8 cellular contexts compared by ENCODE assay signal in the genomic region with DNA sequence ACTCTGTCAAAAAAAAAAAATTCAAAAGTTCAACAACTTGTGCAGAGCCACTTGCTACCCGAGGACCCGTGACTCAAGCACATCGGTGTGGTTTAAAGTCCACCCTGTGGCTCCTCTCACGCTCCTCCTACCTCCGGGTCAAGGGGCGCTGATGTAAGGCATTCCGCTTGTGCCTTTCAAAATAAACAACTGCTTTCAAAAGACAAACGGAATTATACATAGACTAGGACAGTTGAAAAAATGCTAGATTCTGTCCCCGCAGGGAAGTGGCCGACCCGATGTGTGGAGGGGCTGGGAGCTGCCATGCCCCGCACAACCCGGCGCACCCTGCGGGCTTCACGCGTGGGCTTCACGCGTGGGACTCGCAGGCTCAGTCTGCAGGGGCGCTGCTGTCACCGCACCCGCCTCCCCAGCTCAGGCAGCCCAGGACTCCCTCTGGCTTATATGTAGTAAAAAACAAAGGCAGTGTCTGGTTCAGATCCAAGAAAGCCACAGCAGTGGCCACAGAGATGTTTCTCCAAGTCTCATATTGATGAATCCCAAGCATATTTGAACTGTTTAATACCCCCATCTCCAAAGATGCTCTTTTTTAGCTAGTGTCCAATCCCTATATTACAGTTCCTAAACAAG.
DNase-seq lines count a peak whose midpoint lies in the region; ATAC-seq and TF ChIP-seq lines count a peak whose summit lies in the region.

No MANE protein-coding gene starts in this region.

- H3K27ac ChIP-seq in colonic mucosa, result no peak overlapping the region
- no peak overlapping the region for H3K27ac ChIP-seq in neuronal stem cell (replicated peaks; ENCODE audit: low read length)

- peak overlapping the region; percentile 54 for H3K18ac ChIP-seq in neuronal stem cell (ENCODE audit: low read length)

- H3K23ac ChIP-seq in neuronal stem cell (ENCODE audit: low read depth, low read length, poor library complexity), result no peak overlapping the region

- peaks cover 7% of the 10 kb centered on the region for H3K4me1 ChIP-seq in colonic mucosa
- H3K4me1 ChIP-seq in neuronal stem cell (ENCODE audit: control insufficient read depth in 2 of 2, insufficient read depth in 1 of 2, low read depth in 1 of 2, low read length in 2 of 2), result peaks cover 0 to 2% of the 10 kb centered on the region in 2 donors

- H2BK5ac ChIP-seq in neuronal stem cell (ENCODE audit: low read length), result no peak overlapping the region

- ATAC-seq in GM18861 (IDR thresholded peaks at IDR 0.05; ENCODE audit: unreplicated experiment) (peak; percentile 6), HG03175 (IDR thresholded peaks at IDR 0.05; ENCODE audit: unreplicated experiment) (peak; percentile 22)

- no peak overlapping the region for H3K4ac ChIP-seq in neuronal stem cell (ENCODE audit: low read length)

- H3K9me3 ChIP-seq in colonic mucosa, result no peaks in the 10 kb centered on the region
- H3K9me3 ChIP-seq in neuronal stem cell (replicated peaks in 1 of 2; ENCODE audit: control insufficient read depth in 2 of 2, insufficient read depth in 1 of 2, low read depth in 1 of 2, low read length in 2 of 2), result no peaks in the 10 kb centered on the region

- no peak overlapping the region for H3K9ac ChIP-seq in colonic mucosa (ENCODE audit: low read depth in 2 of 2, low read length in 2 of 2)
- H3K9ac ChIP-seq in neuronal stem cell (ENCODE audit: low read depth, low read length, poor library complexity), result no peak overlapping the region

- H2AK5ac ChIP-seq in neuronal stem cell (ENCODE audit: low read depth, low read length), result no peak overlapping the region

- H3K4me3 ChIP-seq in colonic mucosa (peak overlapping the region; percentile 22), neuronal stem cell (ENCODE audit: low read length in 2 of 2) (no peak overlapping the region)

- WGBS in neuronal stem cell (ENCODE audit: extremely low coverage in 2 of 2, insufficient read length in 2 of 2, insufficient replicate concordance in 1 of 2), 2 donors, result no CpG with 5 or more reads among the region's 23 CpGs

- no peaks in the 10 kb centered on the region for H3K36me3 ChIP-seq in colonic mucosa
- no peaks in the 10 kb centered on the region for H3K36me3 ChIP-seq in neuronal stem cell (replicated peaks in 1 of 2; ENCODE audit: control insufficient read depth in 2 of 2, insufficient read depth in 2 of 2, low read length in 2 of 2)

- no peak for TF ChIP-seq CTCF in colonic mucosa (IDR thresholded peaks at IDR 0.05)

- H2BK15ac ChIP-seq in neuronal stem cell (ENCODE audit: low read length), result no peak overlapping the region

- peak overlapping the region; percentile 66 for H4K8ac ChIP-seq in neuronal stem cell (ENCODE audit: low read depth, low read length)

- H3K14ac ChIP-seq in neuronal stem cell (ENCODE audit: low read length), result no peak overlapping the region

- H3K4me2 ChIP-seq in neuronal stem cell (ENCODE audit: insufficient read depth, low read length, poor library complexity, severe bottlenecking), result no peak overlapping the region

- intact Hi-C loops in colonic mucosa (cut with DNase I), result loop anchor here (5.0 to 10.0 kb wide), 4 partner anchors 752 to 1312 kb away; no protein-coding TSS in a partner anchor

- no peaks in the 10 kb centered on the region for H3K27me3 ChIP-seq in colonic mucosa
- H3K27me3 ChIP-seq in neuronal stem cell (ENCODE audit: control insufficient read depth in 3 of 3, insufficient read depth in 3 of 3, low read depth in 1 of 3, low read length in 3 of 3), result peaks cover 0 to 3% (median 0%) of the 10 kb centered on the region in 3 experiments

- H2BK12ac ChIP-seq in neuronal stem cell (ENCODE audit: low read length), result no peak overlapping the region

- DNase-seq in colonic mucosa (peak; percentile 78), neuronal stem cell (ENCODE audit: low spot score) (no peak), NCI-H2029 (lab: John Stamatoyannopoulos, UW) (no peak), retina (no peak), GF-D8 (lab: John Stamatoyannopoulos, UW) (no peak), NCI-H446 treated with DMSO at 0.1 percent for 48 hours (lab: John Stamatoyannopoulos, UW) (no peak)

- H3K79me1 ChIP-seq in neuronal stem cell (ENCODE audit: low read depth, low read length), result no peaks in the 10 kb centered on the region

- peak overlapping the region; percentile 85 for H2AFZ ChIP-seq in neuronal stem cell (ENCODE audit: low read length)

- H2BK120ac ChIP-seq in neuronal stem cell (ENCODE audit: low read depth, low read length), result no peak overlapping the region

- no peak overlapping the region for H4K91ac ChIP-seq in neuronal stem cell (ENCODE audit: low read depth, low read length, poor library complexity)
